Comparison of ENCODE assay signal across 8 cellular contexts in the genomic region with DNA sequence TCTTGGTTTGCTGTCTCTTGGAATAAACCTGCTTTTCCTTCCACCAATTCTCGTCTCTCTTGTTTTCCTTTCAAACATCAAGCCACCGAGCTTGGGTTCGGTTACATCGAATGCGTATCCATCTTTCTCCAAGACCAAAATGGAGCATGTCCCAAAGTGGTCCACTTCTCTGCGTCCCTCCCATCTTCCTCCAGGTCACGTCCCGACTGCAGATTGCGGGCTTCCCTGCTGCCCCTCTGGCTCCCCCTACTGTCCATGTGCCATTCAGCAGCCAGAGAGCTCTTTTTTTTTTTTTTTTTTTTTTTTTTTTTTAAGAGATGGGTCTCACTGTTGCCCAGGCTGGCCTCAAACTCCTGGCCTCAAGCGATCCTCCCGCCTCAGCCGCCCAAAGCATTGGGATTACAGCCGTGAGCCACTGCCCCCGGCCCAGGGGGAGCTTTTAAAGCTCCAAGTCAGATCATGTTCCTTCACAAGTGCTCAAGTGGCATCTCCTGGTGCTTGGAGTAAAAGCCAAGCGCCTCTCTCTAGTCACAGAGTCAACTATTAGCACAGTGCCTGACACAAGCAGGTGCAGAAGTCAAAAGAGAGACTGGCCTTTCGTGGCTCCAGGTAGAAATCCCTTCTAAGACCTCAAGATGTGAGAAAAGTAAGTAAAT. TPM values are rescaled to one million over a fixed set of nuclear protein-coding genes. Genes with fewer than 3 reads are reported as not detected.
DNase-seq lines count a peak whose midpoint lies in the region; ATAC-seq and TF ChIP-seq lines count a peak whose summit lies in the region.

No MANE protein-coding gene starts in this region.

- no peak overlapping the region for H3K27ac Mint-ChIP-seq in glutamatergic neuron (ENCODE audit: unreplicated experiment)

- peak; percentile 86 for TF ChIP-seq CTCF in glutamatergic neuron (IDR thresholded peaks at IDR 0.05; ENCODE audit: partially characterized antibody, unreplicated experiment)

- no peak overlapping the region for H3K4me3 Mint-ChIP-seq in glutamatergic neuron (ENCODE audit: unreplicated experiment)

- DNase-seq in Caki2 (ENCODE audit: low read depth) (peak; percentile 36), HT1080 (ENCODE audit: low read depth) (peak; percentile 51), SK-MEL-5 (ENCODE audit: low read depth, low spot score) (peak; percentile 79), glutamatergic neuron (peak; percentile 81), retina (peak; percentile 80)
- peak in 3 of 4 experiments; percentile 12 to 47 (median 38) for DNase-seq in activated naive CD4-positive, alpha-beta T cell (lab: John Stamatoyannopoulos, UW)

- H3K9me3 Mint-ChIP-seq in glutamatergic neuron (ENCODE audit: unreplicated experiment) = peaks cover 8% of the 10 kb centered on the region

- peaks cover 5% of the 10 kb centered on the region for H3K36me3 Mint-ChIP-seq in glutamatergic neuron (ENCODE audit: unreplicated experiment)

- H3K4me1 Mint-ChIP-seq in glutamatergic neuron (ENCODE audit: low read depth, unreplicated experiment) = no peaks in the 10 kb centered on the region

- H3K27me3 Mint-ChIP-seq in glutamatergic neuron (ENCODE audit: unreplicated experiment) = peaks cover 9% of the 10 kb centered on the region

- in situ Hi-C loops in Caki2 (cut with HindIII; ENCODE audit: low pct_unique_long_range_greater_than_20kb, low sequenced_read_pairs) = no loop called here
- in situ Hi-C loops in SK-MEL-5 (cut with HindIII; ENCODE audit: low pct_unique_long_range_greater_than_20kb, low sequenced_read_pairs) = no loop called here

- ATAC-seq in GM21447 (IDR thresholded peaks at IDR 0.05; ENCODE audit: unreplicated experiment) = no peak
- ATAC-seq in HG03342 (IDR thresholded peaks at IDR 0.05; ENCODE audit: unreplicated experiment) = no peak

RNA-seq across cellular contexts. Expression of a gene that starts 10.0 kb away (rescaled TPM):
- total RNA-seq in Caki2 (2014; rRNA removed; shearing (Covaris generic); ENCODE audit: low replicate concordance) = not detected in 2 replicates
- total RNA-seq in HT1080 (2014; rRNA removed; shearing (Covaris generic)) = not detected in 2 replicates
- polyA plus RNA-seq in HT1080 (2015; cell fraction: cytosol; rRNA removed) = not detected in 2 replicates
- polyA plus RNA-seq in HT1080 (2015; cell fraction: nucleus; rRNA removed) = 0.12 TPM in 1 of 2 replicates, not detected in the other
- 1.5 and 2.1 TPM in 2 replicates for total RNA-seq in SK-MEL-5 (2014; rRNA removed; shearing (Covaris generic))
- 1.6 and 2.1 TPM in 2 replicates for polyA plus RNA-seq in SK-MEL-5 (2015; cell fraction: cytosol; rRNA removed)
- polyA plus RNA-seq in SK-MEL-5 (2015; cell fraction: nucleus; rRNA removed) = 4.3 and 5.6 TPM in 2 replicates
- 0.10 TPM for total RNA-seq in glutamatergic neuron (ENCODE audit: unreplicated experiment)

RNA-seq across cellular contexts. Expression of a gene that starts 13.0 kb away (rescaled TPM):
- total RNA-seq in Caki2 (2014; rRNA removed; shearing (Covaris generic); ENCODE audit: low replicate concordance) = not detected in 2 replicates
- total RNA-seq in HT1080 (2014; rRNA removed; shearing (Covaris generic)) = not detected in 2 replicates
- not detected in 2 replicates for polyA plus RNA-seq in HT1080 (2015; cell fraction: cytosol; rRNA removed)
- not detected in 2 replicates for polyA plus RNA-seq in HT1080 (2015; cell fraction: nucleus; rRNA removed)
- total RNA-seq in SK-MEL-5 (2014; rRNA removed; shearing (Covaris generic)) = 0.53 and 2.4 TPM in 2 replicates
- 0.58 and 0.85 TPM in 2 replicates for polyA plus RNA-seq in SK-MEL-5 (2015; cell fraction: cytosol; rRNA removed)
- polyA plus RNA-seq in SK-MEL-5 (2015; cell fraction: nucleus; rRNA removed) = 0.35 and 0.66 TPM in 2 replicates
- not detected for total RNA-seq in glutamatergic neuron (ENCODE audit: unreplicated experiment)
